Comparison of ENCODE assay signal across 17 cellular contexts in the genomic region with DNA sequence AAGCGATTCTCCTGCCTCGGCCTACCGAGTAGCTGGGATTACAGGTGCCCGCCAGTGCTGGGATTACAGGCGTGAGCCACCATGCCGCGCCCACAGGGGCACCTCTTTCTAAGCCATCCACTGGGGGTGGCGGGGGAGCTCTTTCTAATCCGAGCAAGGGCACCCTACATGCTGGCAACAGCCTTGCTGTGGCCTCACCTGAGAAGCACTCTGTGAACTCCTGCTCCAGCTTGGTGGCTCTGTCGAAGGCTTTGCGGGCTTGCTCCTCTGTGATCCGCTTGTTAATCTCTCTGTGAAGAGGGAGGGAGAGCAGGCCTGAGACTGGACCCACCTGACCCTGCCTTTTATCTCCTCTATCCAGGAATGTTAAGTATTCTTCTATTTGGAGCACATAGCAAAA.
"Had no signal": no experiment of that assay in that cellular context is flagged by ENCODE, and none has a peak within 500 bp of the region (broad histone marks: within the 10 kb centered on the region; RNA-seq: fewer than 3 reads in every experiment).

No MANE protein-coding gene starts in this region.

- H3K4me1 ChIP-seq: esophagus muscularis mucosa, gastrocnemius medialis, right atrium auricular region, suprapubic skin, thyroid gland had no signal

- H3K27ac Mint-ChIP-seq: naive thymus-derived CD8-positive, alpha-beta T cell; stimulated activated effector memory CD8-positive, alpha-beta T cell treated with anti-CD3 and anti-CD28 coated beads, Interleukin-12 subunit alpha, Interleukin-12 subunit beta, amount 100 ng/mL, for 72 hours; type B pancreatic cell had no signal

- H3K4me3 ChIP-seq: esophagus muscularis mucosa, mucosa of descending colon, ovary, right atrium auricular region, smooth muscle cell, suprapubic skin, thyroid gland had no signal

- DNase-seq: cortex of kidney; effector CD8-positive, alpha-beta T cell; stimulated activated CD4-positive, alpha-beta T cell treated with anti-CD3 and anti-CD28 coated beads, Interleukin-2, amount 100 ng/mL, for 48 hours had no signal

- H3K27me3 ChIP-seq: dorsolateral prefrontal cortex, esophagus muscularis mucosa, gastrocnemius medialis, ovary, right atrium auricular region, suprapubic skin, thyroid gland had no signal

- H3K4me3 Mint-ChIP-seq: naive thymus-derived CD8-positive, alpha-beta T cell; stimulated activated effector memory CD8-positive, alpha-beta T cell treated with anti-CD3 and anti-CD28 coated beads, Interleukin-12 subunit alpha, Interleukin-12 subunit beta, amount 100 ng/mL, for 72 hours; type B pancreatic cell had no signal

- H3K9me3 Mint-ChIP-seq: naive thymus-derived CD8-positive, alpha-beta T cell; stimulated activated effector memory CD8-positive, alpha-beta T cell treated with anti-CD3 and anti-CD28 coated beads, Interleukin-12 subunit alpha, Interleukin-12 subunit beta, amount 100 ng/mL, for 72 hours; type B pancreatic cell had no signal

- H3K36me3 Mint-ChIP-seq: stimulated activated effector memory CD8-positive, alpha-beta T cell treated with anti-CD3 and anti-CD28 coated beads, Interleukin-12 subunit alpha, Interleukin-12 subunit beta, amount 100 ng/mL, for 72 hours; type B pancreatic cell had no signal

- FAIRE-seq: urothelium cell line had no signal

- H3K9me3 ChIP-seq: esophagus muscularis mucosa, gastrocnemius medialis, mucosa of descending colon, ovary, right atrium auricular region, suprapubic skin, thyroid gland had no signal

- H3K27me3 Mint-ChIP-seq: naive thymus-derived CD8-positive, alpha-beta T cell; type B pancreatic cell had no signal

- H3K27ac ChIP-seq: epithelial cell of prostate, esophagus muscularis mucosa, ovary, right atrium auricular region, suprapubic skin, thyroid gland had no signal

- H3K36me3 ChIP-seq: gastrocnemius medialis, ovary had no signal

- ATAC-seq: stimulated activated effector memory CD8-positive, alpha-beta T cell treated with anti-CD3 and anti-CD28 coated beads, Interleukin-12 subunit alpha, Interleukin-12 subunit beta, amount 100 ng/mL, for 72 hours had no signal
